In the genomic region with DNA sequence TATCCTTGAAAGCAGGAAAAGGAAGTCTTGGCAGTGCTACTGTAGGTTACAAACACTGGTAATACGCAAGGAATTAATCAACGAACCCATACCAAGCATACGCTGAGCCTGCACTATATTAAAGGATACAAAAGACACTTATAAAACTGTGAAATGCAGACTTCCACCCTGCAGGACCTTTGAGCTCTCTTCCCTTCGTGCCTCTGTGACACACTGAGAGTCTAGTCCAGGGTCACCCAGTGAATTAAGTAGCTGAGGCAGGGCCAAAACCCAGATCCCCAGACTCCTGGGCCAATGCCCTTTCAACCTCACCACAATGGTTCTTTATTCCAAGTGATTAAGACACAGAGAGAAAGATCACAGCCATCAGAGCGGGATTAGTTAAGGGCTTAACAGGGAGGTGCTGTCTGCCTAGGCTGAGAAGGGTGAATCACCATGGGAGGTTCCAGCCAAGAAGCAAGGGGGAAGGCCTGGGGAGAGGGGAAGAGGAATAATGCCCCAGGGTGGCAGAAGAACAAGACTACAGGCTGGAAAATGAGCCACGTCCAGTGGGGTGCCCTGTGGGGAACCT, we compare ENCODE assay signal across 8 cellular contexts. TPM values are rescaled to one million over a fixed set of nuclear protein-coding genes. Genes with fewer than 3 reads are reported as not detected.
A peak's percentile ranks its signal among the peaks of the same experiment; 100 is the strongest.
DNase-seq lines count a peak whose midpoint lies in the region; ATAC-seq lines count a peak whose summit lies in the region.

No MANE protein-coding gene starts in this region.

- ATAC-seq in HG02870 (IDR thresholded peaks at IDR 0.05; ENCODE audit: unreplicated experiment), result no peak

- H3K9me3 ChIP-seq in duodenal mucosa (ENCODE audit: control insufficient read depth in 1 of 2, low read length in 2 of 2) (no peaks in the 10 kb centered on the region), muscle layer of duodenum (ENCODE audit: control insufficient read depth in 1 of 2, low read length in 2 of 2) (no peaks in the 10 kb centered on the region)

- H3K27me3 ChIP-seq in duodenal mucosa (ENCODE audit: control insufficient read depth in 1 of 2, insufficient read depth in 2 of 2, low read length in 2 of 2) (no peaks in the 10 kb centered on the region), muscle layer of duodenum (ENCODE audit: low read depth, low read length) (no peaks in the 10 kb centered on the region)

- in situ Hi-C loops in Caki2 (cut with HindIII; ENCODE audit: low pct_unique_long_range_greater_than_20kb, low sequenced_read_pairs), result no loop called here

- peaks cover 73 to 79% of the 10 kb centered on the region in 2 donors for H3K4me1 ChIP-seq in duodenal mucosa (ENCODE audit: control insufficient read depth in 1 of 2, insufficient read depth in 2 of 2, low read length in 2 of 2)
- peaks cover 58 to 69% of the 10 kb centered on the region in 2 donors for H3K4me1 ChIP-seq in muscle layer of duodenum (ENCODE audit: control insufficient read depth in 1 of 2, insufficient read depth in 2 of 2, low read length in 2 of 2)

- H3K4me3 ChIP-seq in duodenal mucosa (ENCODE audit: low read depth in 1 of 2, low read length in 2 of 2) (peak overlapping the region; percentile 34 to 57), muscle layer of duodenum (ENCODE audit: low read depth in 1 of 2, low read length in 2 of 2) (peak overlapping the region; percentile 14 to 38)

- H3K9ac ChIP-seq in duodenal mucosa (ENCODE audit: low read depth in 1 of 2, low read length in 2 of 2), result peak overlapping the region; percentile 4 to 37

- H3K27ac ChIP-seq in duodenal mucosa (ENCODE audit: low read depth, low read length) (peak overlapping the region; percentile 60), muscle layer of duodenum (ENCODE audit: low read length) (peak overlapping the region; percentile 99)

- peak; percentile 86 for DNase-seq in Caki2 (ENCODE audit: low read depth)
- DNase-seq in NCI-H460 (ENCODE audit: extremely low read depth, low read depth), result peak; percentile 96
- no peak for DNase-seq in SKM-1 (lab: John Stamatoyannopoulos, UW; ENCODE audit: unreplicated experiment)
- no peak for DNase-seq in midbrain (lab: John Stamatoyannopoulos, UW)
- no peak for DNase-seq in activated CD8-positive, alpha-beta memory T cell treated with anti-CD3 and anti-CD28 coated beads, Interleukin-2, amount 50 U/mL, for 4 hours

- H3K36me3 ChIP-seq in duodenal mucosa (ENCODE audit: control insufficient read depth in 1 of 2, insufficient read depth in 2 of 2, low read length in 2 of 2) (peaks cover 12 to 13% of the 10 kb centered on the region in 2 donors), muscle layer of duodenum (ENCODE audit: control insufficient read depth in 1 of 2, insufficient read depth in 2 of 2, low read length in 2 of 2) (peaks cover 10 to 14% of the 10 kb centered on the region in 2 donors)

RNA-seq across cellular contexts. Expression of a gene that starts 6.8 kb away (rescaled TPM):
- 3,725 and 3,998 TPM in 2 replicates for total RNA-seq in Caki2 (2014; rRNA removed; shearing (Covaris generic); ENCODE audit: low replicate concordance)
- total RNA-seq in NCI-H460 (2014; rRNA removed; shearing (Covaris generic)), result 1,261 and 1,356 TPM in 2 replicates
- 1,362 and 1,539 TPM in 2 replicates for polyA plus RNA-seq in NCI-H460 (2014; cell fraction: nucleus; rRNA removed)

Comparison
In these comparisons a context has a peak if more than half of its experiments do, and no peak if none do; other contexts are left out.
1. DNase-seq: peak in Caki2 (single experiment) and NCI-H460 (single experiment); none in SKM-1 (single experiment), midbrain (single experiment) and activated CD8-positive, alpha-beta memory T cell treated with anti-CD3 and anti-CD28 coated beads, Interleukin-2, amount 50 U/mL, for 4 hours (single experiment).